ENCODE assay signal across 8 cellular contexts in the genomic region with DNA sequence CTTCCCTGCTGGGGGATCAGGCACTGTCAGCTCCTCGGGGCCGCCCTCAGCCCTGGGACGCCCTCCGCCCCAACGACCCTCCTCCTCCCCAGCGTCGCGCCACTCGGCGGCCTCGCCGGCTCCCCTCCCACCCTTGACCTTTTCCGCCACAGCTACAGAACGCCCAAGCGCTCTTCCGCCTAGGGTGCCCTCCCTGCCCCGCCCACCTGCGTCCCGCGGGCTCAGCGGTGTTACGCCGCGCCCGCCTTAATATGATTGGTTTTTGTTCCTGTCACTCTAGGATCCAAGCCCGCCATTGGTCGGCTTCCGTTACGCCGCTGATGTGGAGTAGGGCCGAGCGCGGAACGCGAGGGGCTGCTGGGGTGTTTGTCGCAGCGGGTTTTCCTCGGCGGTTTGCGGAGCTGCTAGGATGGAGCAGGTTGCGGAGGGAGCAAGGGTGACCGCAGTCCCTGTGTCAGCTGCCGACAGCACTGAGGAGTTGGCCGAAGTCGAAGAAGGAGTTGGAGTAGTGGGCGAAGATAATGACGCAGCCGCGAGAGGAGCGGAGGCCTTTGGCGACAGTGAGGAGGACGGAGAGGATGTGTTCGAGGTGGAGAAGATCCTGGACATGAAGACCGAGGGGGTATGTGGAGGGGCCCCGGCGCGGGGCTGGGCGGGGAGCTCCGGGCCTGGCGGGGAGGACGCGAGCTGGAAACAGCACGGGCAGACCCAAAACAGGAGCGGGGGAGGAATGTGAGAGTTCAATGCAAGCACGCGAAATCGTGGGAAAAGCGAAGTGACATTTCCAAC. TPM values are rescaled to one million over a fixed set of nuclear protein-coding genes. Genes with fewer than 3 reads are reported as not detected.
A peak's percentile ranks its signal among the peaks of the same experiment; 100 is the strongest.
DNase-seq lines count a peak whose midpoint lies in the region; ATAC-seq and TF ChIP-seq lines count a peak whose summit lies in the region.

TSS of gene MPHOSPH8 (plus strand) at position 320 of the 789 bp plus-strand sequence. CDS start at position 410, 90 bp downstream.

- no peaks in the 10 kb centered on the region for H3K27me3 ChIP-seq in OCI-LY3 (ENCODE audit: low read depth, low read length)
- H3K27me3 ChIP-seq in mononuclear cell (ENCODE audit: insufficient read depth, low read length): no peaks in the 10 kb centered on the region

- H3K9ac ChIP-seq in OCI-LY3 (ENCODE audit: low read length): peak within 1 kb of the TSS; percentile 85

- H4K20me1 ChIP-seq in OCI-LY3 (ENCODE audit: insufficient read depth, low read length): peaks cover 29% of the 10 kb centered on the region

- H2AFZ ChIP-seq in OCI-LY3 (ENCODE audit: low read depth, low read length): peak within 1 kb of the TSS; percentile 71

- peak within 1 kb of the TSS; percentile 41 for H3K27ac ChIP-seq in OCI-LY3 (ENCODE audit: low read length)

- peaks cover 31% of the 10 kb centered on the region for H3K36me3 ChIP-seq in OCI-LY3 (replicated peaks; ENCODE audit: low read depth, low read length)

- no peaks in the 10 kb centered on the region for H3K9me3 ChIP-seq in OCI-LY3 (ENCODE audit: insufficient read depth, low read length)
- H3K9me3 ChIP-seq in mononuclear cell (ENCODE audit: low read depth, low read length): no peaks in the 10 kb centered on the region

- TF ChIP-seq CTCF in OCI-LY3 (IDR thresholded peaks at IDR 0.05; ENCODE audit: low read depth, low read length): no peak

- DNase-seq in D341Med (ENCODE audit: low spot score): peak; percentile 97
- DNase-seq in HuH-7 (ENCODE audit: low spot score): peak; percentile 90
- DNase-seq in activated T-cell treated with anti-CD3 and anti-CD28 coated beads for 1 hour (ENCODE audit: low read depth): peak; percentile 87
- DNase-seq in epidermal melanocyte (ENCODE audit: insufficient read length, low spot score): peak; percentile 83
- DNase-seq in stimulated activated CD8-positive, alpha-beta memory T cell treated with anti-CD3 and anti-CD28 coated beads, Interleukin-4, amount 100 ng/mL, for 1 hour (ENCODE audit: low read depth in 2 of 2, low spot score in 1 of 2): peak; percentile 80 to 87

- H3K4me2 ChIP-seq in OCI-LY3 (ENCODE audit: low read length): peak within 1 kb of the TSS; percentile 97

- H3K4me3 ChIP-seq in OCI-LY3 (ENCODE audit: low read length) (peak within 1 kb of the TSS; percentile 97), mononuclear cell (ENCODE audit: low read length) (peak within 1 kb of the TSS; percentile 74)

- H3K79me2 ChIP-seq in OCI-LY3 (ENCODE audit: low read length): peaks cover 49% of the 10 kb centered on the region

- peaks cover 13% of the 10 kb centered on the region for H3K4me1 ChIP-seq in OCI-LY3 (ENCODE audit: low read length)
- H3K4me1 ChIP-seq in mononuclear cell (ENCODE audit: insufficient read depth, low read length): peaks cover 29% of the 10 kb centered on the region

- peak; percentile 99 for ATAC-seq in GM21515 (IDR thresholded peaks at IDR 0.05; ENCODE audit: unreplicated experiment)

RNA-seq across cellular contexts. Expression of gene MPHOSPH8, which starts in this region (rescaled TPM):
- 21.7 TPM for total RNA-seq in mononuclear cell

Comparison
In these comparisons a context has a peak if more than half of its experiments do, and no peak if none do; other contexts are left out.
1. Peak in every context shown above with its lines: DNase-seq, ATAC-seq, H3K4me3 ChIP-seq and H3K27ac ChIP-seq.